ENCODE assay signal across 31 cellular contexts in genomic region chr4:89674876-89675459, GRCh38.
DNase-seq lines count a peak whose midpoint lies in the region; ATAC-seq and TF ChIP-seq lines count a peak whose summit lies in the region.
"Had no signal": no experiment of that assay in that cellular context is flagged by ENCODE, and none has a peak within 500 bp of the region (broad histone marks: within the 10 kb centered on the region; RNA-seq: fewer than 3 reads in every experiment).

No MANE protein-coding gene starts in this region.

- H3K4me3 Mint-ChIP-seq in GM23338 = no peak overlapping the region
- H3K4me3 Mint-ChIP-seq: activated CD8-positive, alpha-beta T cell treated with anti-CD3 and anti-CD28 coated beads, Interleukin-2, amount 10 ng/mL, durations not matched to agents 7 days and 5 days; activated naive CD4-positive, alpha-beta T cell treated with anti-CD3 and anti-CD28 coated beads, Interleukin-2, amount 10 ng/mL, durations not matched to agents 7 days and 5 days; central memory CD8-positive, alpha-beta T cell; dendritic cell treated with granulocyte-macrophage colony-stimulating factor and Interleukin-4, amounts not matched to agents 40 ng/mL and 50 ng/mL, for 4 days had no signal

- ATAC-seq in GM23338 (no peak), GM21723 (IDR thresholded peaks at IDR 0.05; ENCODE audit: unreplicated experiment) (no peak)
- ATAC-seq: activated CD8-positive, alpha-beta T cell treated with anti-CD3 and anti-CD28 coated beads, Interleukin-2, amount 10 ng/mL, durations not matched to agents 7 days and 5 days; K562 had no signal

- H3F3A ChIP-seq in GM23338 (replicated peaks; ENCODE audit: low read depth) = no peaks in the 10 kb centered on the region

- no peak overlapping the region for H3K23ac ChIP-seq in trophoblast cell (ENCODE audit: low read length)

- no peaks in the 10 kb centered on the region for H3K36me3 ChIP-seq in GM23338 (ENCODE audit: insufficient read depth)
- no peaks in the 10 kb centered on the region for H3K36me3 ChIP-seq in trophoblast cell (ENCODE audit: control insufficient read depth in 1 of 2, insufficient read depth in 2 of 2, low read length in 2 of 2)
- no peaks in the 10 kb centered on the region for H3K36me3 ChIP-seq in prostate gland
- H3K36me3 ChIP-seq: adrenal gland; BLaER1 treated with 17β-estradiol and CSF1 and Interleukin-3, amounts not matched to agents 10 nM and 100 nM; esophagus muscularis mucosa; left ventricle myocardium inferior; neutrophil; Peyer's patch; sigmoid colon; SJSA1; upper lobe of left lung; WERI-Rb-1 had no signal

- no peak overlapping the region for H3K14ac ChIP-seq in trophoblast cell (ENCODE audit: low read length)

- no peak overlapping the region for H3K27ac ChIP-seq in GM23338 (ENCODE audit: low read depth)
- peak overlapping the region; percentile 19 for H3K27ac ChIP-seq in trophoblast cell (ENCODE audit: low read depth, low read length)
- no peak overlapping the region for H3K27ac ChIP-seq in prostate gland
- H3K27ac ChIP-seq: adrenal gland; BLaER1 treated with 17β-estradiol and CSF1 and Interleukin-3, amounts not matched to agents 10 nM and 100 nM; esophagus muscularis mucosa; left ventricle myocardium inferior; neutrophil; Peyer's patch; sigmoid colon; SJSA1; upper lobe of left lung; WERI-Rb-1 had no signal

- H2BK120ac ChIP-seq in trophoblast cell (ENCODE audit: insufficient read depth, low read length, poor library complexity) = no peak overlapping the region

- H3K4me1 ChIP-seq in GM23338 (ENCODE audit: insufficient read depth) (no peaks in the 10 kb centered on the region), trophoblast cell (ENCODE audit: control insufficient read depth in 1 of 2, insufficient read depth in 2 of 2, low read length in 2 of 2) (no peaks in the 10 kb centered on the region), prostate gland (replicated peaks) (no peaks in the 10 kb centered on the region)
- H3K4me1 ChIP-seq: adrenal gland; BLaER1 treated with 17β-estradiol and CSF1 and Interleukin-3, amounts not matched to agents 10 nM and 100 nM; esophagus muscularis mucosa; left ventricle myocardium inferior; Peyer's patch; sigmoid colon; SJSA1; upper lobe of left lung had no signal

- no peak overlapping the region for H3K18ac ChIP-seq in trophoblast cell (ENCODE audit: low read length)

- H3K9me3 Mint-ChIP-seq in GM23338 = peaks cover 25% of the 10 kb centered on the region
- H3K9me3 Mint-ChIP-seq: dendritic cell treated with granulocyte-macrophage colony-stimulating factor and Interleukin-4, amounts not matched to agents 40 ng/mL and 50 ng/mL, for 4 days had no signal

- H3K4me1 Mint-ChIP-seq in GM23338 = peaks cover 7% of the 10 kb centered on the region; the same call in 2 of the 3 replicates
- H3K4me1 Mint-ChIP-seq: central memory CD8-positive, alpha-beta T cell had no signal

- TF ChIP-seq CTCF in GM23338 (conservative IDR thresholded peaks at IDR 0.05; ENCODE audit: low read depth in 2 of 2) (no peak), prostate gland (IDR thresholded peaks at IDR 0.05) (no peak)

- H3K4me2 ChIP-seq in GM23338 (no peak overlapping the region), trophoblast cell (ENCODE audit: low read length) (no peak overlapping the region)
- H3K4me2 ChIP-seq: BLaER1 treated with 17β-estradiol and CSF1 and Interleukin-3, amounts not matched to agents 10 nM and 100 nM had no signal

- intact Hi-C loops in prostate gland (cut with DNase I) = no loop called here

- no peak overlapping the region for H3K27ac Mint-ChIP-seq in GM23338
- H3K27ac Mint-ChIP-seq: activated CD8-positive, alpha-beta T cell treated with anti-CD3 and anti-CD28 coated beads, Interleukin-2, amount 10 ng/mL, durations not matched to agents 7 days and 5 days; activated naive CD4-positive, alpha-beta T cell treated with anti-CD3 and anti-CD28 coated beads, Interleukin-2, amount 10 ng/mL, durations not matched to agents 7 days and 5 days; dendritic cell treated with granulocyte-macrophage colony-stimulating factor and Interleukin-4, amounts not matched to agents 40 ng/mL and 50 ng/mL, for 4 days had no signal

- no peak overlapping the region for H4K12ac ChIP-seq in trophoblast cell (ENCODE audit: low read depth, low read length)

- no peak overlapping the region for H3K9ac ChIP-seq in trophoblast cell (ENCODE audit: low read length)
- H3K9ac ChIP-seq: BLaER1 treated with 17β-estradiol and CSF1 and Interleukin-3, amounts not matched to agents 10 nM and 100 nM had no signal

- no peaks in the 10 kb centered on the region for H3K79me1 ChIP-seq in trophoblast cell (ENCODE audit: low read length)

- no peak overlapping the region for H4K91ac ChIP-seq in trophoblast cell (ENCODE audit: low read depth, low read length)

- no peaks in the 10 kb centered on the region for H3K27me3 ChIP-seq in GM23338 (ENCODE audit: insufficient read depth)
- no peaks in the 10 kb centered on the region for H3K27me3 ChIP-seq in trophoblast cell (ENCODE audit: insufficient read depth, low read length)
- H3K27me3 ChIP-seq in prostate gland (replicated peaks; ENCODE audit: insufficient read depth) = no peaks in the 10 kb centered on the region
- H3K27me3 ChIP-seq: adrenal gland; BLaER1 treated with 17β-estradiol and CSF1 and Interleukin-3, amounts not matched to agents 10 nM and 100 nM; esophagus muscularis mucosa; neutrophil; Peyer's patch; sigmoid colon; upper lobe of left lung had no signal

- no peak overlapping the region for H2AK5ac ChIP-seq in trophoblast cell (ENCODE audit: low read length)

- no peaks in the 10 kb centered on the region for H3K9me2 ChIP-seq in GM23338 (ENCODE audit: insufficient read depth)

- peaks cover 3% of the 10 kb centered on the region for H3K27me3 Mint-ChIP-seq in GM23338 (ENCODE audit: insufficient read depth, low read depth, poor library complexity)
- H3K27me3 Mint-ChIP-seq: dendritic cell treated with granulocyte-macrophage colony-stimulating factor and Interleukin-4, amounts not matched to agents 40 ng/mL and 50 ng/mL, for 4 days had no signal

- no peak overlapping the region for H4K8ac ChIP-seq in trophoblast cell (ENCODE audit: low read depth, low read length)

- no peaks in the 10 kb centered on the region for H3K79me2 ChIP-seq in GM23338 (replicated peaks; ENCODE audit: insufficient read depth)
- no peaks in the 10 kb centered on the region for H3K79me2 ChIP-seq in trophoblast cell (ENCODE audit: control insufficient read depth, insufficient read depth, low read length, poor library complexity)

- H3K9me3 ChIP-seq in trophoblast cell (ENCODE audit: insufficient read depth, low read depth, low read length) (no peaks in the 10 kb centered on the region), prostate gland (no peaks in the 10 kb centered on the region)
- H3K9me3 ChIP-seq: adrenal gland, esophagus muscularis mucosa, neutrophil, Peyer's patch, sigmoid colon, SJSA1 had no signal

- no peak overlapping the region for H2AFZ ChIP-seq in GM23338
- no peak overlapping the region for H2AFZ ChIP-seq in trophoblast cell (ENCODE audit: insufficient read depth, low read length, poor library complexity)

- no peak for TF ChIP-seq POLR2A in prostate gland (IDR thresholded peaks at IDR 0.05)

- H2BK5ac ChIP-seq in trophoblast cell (ENCODE audit: low read depth, low read length, poor library complexity) = no peak overlapping the region

- WGBS in trophoblast cell (ENCODE audit: extremely low coverage, insufficient coverage, insufficient read length) = no CpG with 5 or more reads among the region's 9 CpGs
- WGBS in prostate gland = 50% methylated on average over 9 of the region's 9 CpGs

- DNase-seq in GM23338 (ENCODE audit: low spot score) (peak; percentile 3), NCI-H146 treated with DMSO at 0.1 percent for 48 hours (lab: John Stamatoyannopoulos, UW; ENCODE audit: unreplicated experiment) (peak; percentile 48), NCI-H748 treated with DMSO at 0.1 percent for 48 hours (lab: John Stamatoyannopoulos, UW) (peak; percentile 78), trophoblast cell (peak in 1 of 2 donors; percentile 43), prostate gland (ENCODE audit: low spot score) (no peak), middle frontal gyrus (ENCODE audit: extremely low spot score, low spot score) (no peak)
- DNase-seq: activated CD4-positive, alpha-beta T cell treated with anti-CD3 and anti-CD28 coated beads for 4 hours; activated CD8-positive, alpha-beta T cell treated with anti-CD3 and anti-CD28 coated beads, Interleukin-2, amount 10 ng/mL, durations not matched to agents 7 days and 5 days; activated naive CD4-positive, alpha-beta T cell treated with anti-CD3 and anti-CD28 coated beads, Interleukin-2, amount 10 ng/mL, durations not matched to agents 7 days and 5 days; adrenal gland; COR-L47; DND-41; foreskin fibroblast; GOT3; left ventricle myocardium inferior; NCI-H1436; NCI-H2171 treated with DMSO at 0.1 percent for 48 hours; NCI-H526; Peyer's patch; sigmoid colon; stimulated activated CD4-positive, alpha-beta T cell treated with anti-CD3 and anti-CD28 coated beads, Interleukin-4, amount 100 ng/mL, for 24 hours; upper lobe of left lung; WERI-Rb-1 had no signal

- peak overlapping the region; percentile 5 for H2BK12ac ChIP-seq in trophoblast cell (ENCODE audit: low read length)

- peaks cover 9% of the 10 kb centered on the region for H3K36me3 Mint-ChIP-seq in GM23338 (ENCODE audit: low read depth)
- H3K36me3 Mint-ChIP-seq: activated naive CD4-positive, alpha-beta T cell treated with anti-CD3 and anti-CD28 coated beads, Interleukin-2, amount 10 ng/mL, durations not matched to agents 7 days and 5 days had no signal

- no peaks in the 10 kb centered on the region for H4K20me1 ChIP-seq in GM23338 (replicated peaks; ENCODE audit: insufficient read depth)
- H4K20me1 ChIP-seq: BLaER1 treated with 17β-estradiol and CSF1 and Interleukin-3, amounts not matched to agents 10 nM and 100 nM had no signal

- no peak overlapping the region for H3K4ac ChIP-seq in trophoblast cell (ENCODE audit: low read depth, low read length)

- no peak overlapping the region for H3K4me3 ChIP-seq in GM23338
- no peak overlapping the region for H3K4me3 ChIP-seq in trophoblast cell (ENCODE audit: low read depth, low read length)
- H3K4me3 ChIP-seq in prostate gland = no peak overlapping the region
- H3K4me3 ChIP-seq: adrenal gland; BLaER1 treated with 17β-estradiol and CSF1 and Interleukin-3, amounts not matched to agents 10 nM and 100 nM; esophagus muscularis mucosa; K562; left ventricle myocardium inferior; Peyer's patch; sigmoid colon; SJSA1; upper lobe of left lung had no signal

TF ChIP-seq in GM23338, 12 proteins besides CTCF, POLR2A, EP300 and RAD21:
- TF ChIP-seq JUNB (IDR thresholded peaks at IDR 0.05; ENCODE audit: unreplicated experiment) (no peak), EZH2 (IDR thresholded peaks at IDR 0.05; ENCODE audit: low read depth, unreplicated experiment) (no peak)

Comparison
In these comparisons a context has a peak if more than half of its experiments do, and no peak if none do; other contexts are left out.
1. DNase-seq: peak in GM23338 (single experiment), NCI-H146 treated with DMSO at 0.1 percent for 48 hours (single experiment) and NCI-H748 treated with DMSO at 0.1 percent for 48 hours (single experiment); none in prostate gland (single experiment) and middle frontal gyrus (single experiment).